Comparison of ENCODE assay signal across 11 cellular contexts in the genomic region with DNA sequence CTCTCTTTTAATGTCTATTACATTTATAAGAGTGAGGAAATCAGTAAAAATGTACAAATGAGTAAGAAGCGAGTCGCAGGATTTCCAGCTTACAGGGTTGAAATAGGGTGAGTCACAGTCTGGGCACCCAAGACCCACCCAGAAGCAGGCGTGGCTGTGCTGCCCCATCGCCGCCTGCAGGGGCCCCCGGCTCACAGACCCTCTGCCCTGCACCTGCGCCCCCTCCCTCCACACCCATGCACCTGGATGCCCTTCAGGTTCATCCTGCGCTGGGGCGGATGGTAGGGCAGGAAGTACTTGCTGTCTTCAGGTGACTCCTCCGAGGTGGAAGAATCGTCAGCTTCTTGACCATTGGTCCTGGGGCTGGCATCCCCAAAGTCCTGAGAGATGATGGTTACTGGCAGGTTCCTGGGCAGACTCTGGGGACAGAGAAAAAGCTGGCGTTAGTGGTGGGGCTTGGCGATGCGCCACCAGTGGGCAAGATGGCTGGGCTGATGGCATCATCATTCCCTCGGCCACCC.
DNase-seq lines count a peak whose midpoint lies in the region; ATAC-seq and TF ChIP-seq lines count a peak whose summit lies in the region.
"Had no signal": no experiment of that assay in that cellular context is flagged by ENCODE, and none has a peak within 500 bp of the region (broad histone marks: within the 10 kb centered on the region; RNA-seq: fewer than 3 reads in every experiment).

No MANE protein-coding gene starts in this region.

- H3K36me3 ChIP-seq in kidney epithelial cell (ENCODE audit: control insufficient read depth, insufficient read depth, low read length), result no peaks in the 10 kb centered on the region

- no peak overlapping the region for H3K4me3 Mint-ChIP-seq in activated T-helper 1 cell treated with anti-CD3 and anti-CD28 coated beads, Interleukin-12 subunit alpha, Interleukin-12 subunit beta, Interleukin-2, Interleukin-4 antibody, amounts not matched to agents 30 ng/mL and 10 ng/mL and 1 ng/mL, durations not matched to agents 14 hours and 24 hours and 36 hours
- H3K4me3 Mint-ChIP-seq: CD4-positive, alpha-beta memory T cell had no signal

- peak; percentile 61 for DNase-seq in activated effector memory CD4-positive, alpha-beta T cell treated with anti-CD3 and anti-CD28 coated beads, Interleukin-2, amount 50 U/mL, for 16 hours
- DNase-seq in activated effector memory CD4-positive, alpha-beta T cell treated with Interleukin-2 at 50 U/mL for 16 hours, result no peak
- no peak for DNase-seq in activated T-helper 1 cell treated with anti-CD3 and anti-CD28 coated beads, Interleukin-12 subunit alpha, Interleukin-12 subunit beta, Interleukin-2, Interleukin-4 antibody, amounts not matched to agents 30 ng/mL and 10 ng/mL and 1 ng/mL, durations not matched to agents 14 hours and 24 hours and 36 hours (ENCODE audit: low spot score)
- DNase-seq in kidney epithelial cell (ENCODE audit: low read depth), result peak; percentile 94
- DNase-seq in stromal cell of bone marrow (ENCODE audit: low read depth), result peak; percentile 48
- no peak for DNase-seq in SK-N-DZ (ENCODE audit: low spot score)
- DNase-seq in mucosa of gallbladder (ENCODE audit: low spot score), result no peak
- DNase-seq: CD4-positive, alpha-beta memory T cell; effector CD8-positive, alpha-beta T cell; Kasumi-1 had no signal

- peak; percentile 43 for TF ChIP-seq CTCF in kidney epithelial cell (IDR thresholded peaks at IDR 0.05; ENCODE audit: insufficient read depth, low read length, poor library complexity, severe bottlenecking)

- H3K27me3 ChIP-seq in kidney epithelial cell (ENCODE audit: control insufficient read depth, insufficient read depth, low read length), result no peaks in the 10 kb centered on the region

- H3K4me1 Mint-ChIP-seq in activated T-helper 1 cell treated with anti-CD3 and anti-CD28 coated beads, Interleukin-12 subunit alpha, Interleukin-12 subunit beta, Interleukin-2, Interleukin-4 antibody, amounts not matched to agents 30 ng/mL and 10 ng/mL and 1 ng/mL, durations not matched to agents 14 hours and 24 hours and 36 hours (ENCODE audit: low read depth), result peaks cover 9% of the 10 kb centered on the region

- H3K36me3 Mint-ChIP-seq in activated T-helper 1 cell treated with anti-CD3 and anti-CD28 coated beads, Interleukin-12 subunit alpha, Interleukin-12 subunit beta, Interleukin-2, Interleukin-4 antibody, amounts not matched to agents 30 ng/mL and 10 ng/mL and 1 ng/mL, durations not matched to agents 14 hours and 24 hours and 36 hours (ENCODE audit: low read depth), result peaks cover 49% of the 10 kb centered on the region

- H3K4me3 ChIP-seq in kidney epithelial cell (ENCODE audit: low read depth, low read length), result no peak overlapping the region

- peak overlapping the region; percentile 84 for H3K27ac Mint-ChIP-seq in activated T-helper 1 cell treated with anti-CD3 and anti-CD28 coated beads, Interleukin-12 subunit alpha, Interleukin-12 subunit beta, Interleukin-2, Interleukin-4 antibody, amounts not matched to agents 30 ng/mL and 10 ng/mL and 1 ng/mL, durations not matched to agents 14 hours and 24 hours and 36 hours

- H3K9me3 Mint-ChIP-seq in activated T-helper 1 cell treated with anti-CD3 and anti-CD28 coated beads, Interleukin-12 subunit alpha, Interleukin-12 subunit beta, Interleukin-2, Interleukin-4 antibody, amounts not matched to agents 30 ng/mL and 10 ng/mL and 1 ng/mL, durations not matched to agents 14 hours and 24 hours and 36 hours, result no peaks in the 10 kb centered on the region
- H3K9me3 Mint-ChIP-seq: CD4-positive, alpha-beta memory T cell had no signal

- no peaks in the 10 kb centered on the region for H3K27me3 Mint-ChIP-seq in activated T-helper 1 cell treated with anti-CD3 and anti-CD28 coated beads, Interleukin-12 subunit alpha, Interleukin-12 subunit beta, Interleukin-2, Interleukin-4 antibody, amounts not matched to agents 30 ng/mL and 10 ng/mL and 1 ng/mL, durations not matched to agents 14 hours and 24 hours and 36 hours (ENCODE audit: insufficient read depth)
- H3K27me3 Mint-ChIP-seq: CD4-positive, alpha-beta memory T cell had no signal

- ATAC-seq in HG02798 (IDR thresholded peaks at IDR 0.05; ENCODE audit: poor library complexity, unreplicated experiment), result no peak

- intact Hi-C loops in activated T-helper 1 cell treated with anti-CD3 and anti-CD28 coated beads, Interleukin-12 subunit alpha, Interleukin-12 subunit beta, Interleukin-2, Interleukin-4 antibody, amounts not matched to agents 30 ng/mL and 10 ng/mL and 1 ng/mL, durations not matched to agents 14 hours and 24 hours and 36 hours (cut with micrococcal nuclease), result no loop called here

Comparison
In these comparisons a context has a peak if more than half of its experiments do, and no peak if none do; other contexts are left out.
1. DNase-seq: peak in activated effector memory CD4-positive, alpha-beta T cell treated with anti-CD3 and anti-CD28 coated beads, Interleukin-2, amount 50 U/mL, for 16 hours (single experiment), kidney epithelial cell (single experiment) and stromal cell of bone marrow (single experiment); none in activated effector memory CD4-positive, alpha-beta T cell treated with Interleukin-2 at 50 U/mL for 16 hours (single experiment), activated T-helper 1 cell treated with anti-CD3 and anti-CD28 coated beads, Interleukin-12 subunit alpha, Interleukin-12 subunit beta, Interleukin-2, Interleukin-4 antibody, amounts not matched to agents 30 ng/mL and 10 ng/mL and 1 ng/mL, durations not matched to agents 14 hours and 24 hours and 36 hours (single experiment), SK-N-DZ (single experiment) and mucosa of gallbladder (single experiment).